Comparison of ENCODE assay signal across 31 cellular contexts in genomic region chr10:51020175-51020574, GRCh38. TPM values are rescaled to one million over a fixed set of nuclear protein-coding genes. Genes with fewer than 3 reads are reported as not detected.
"Had no signal": no experiment of that assay in that cellular context is flagged by ENCODE, and none has a peak within 500 bp of the region (broad histone marks: within the 10 kb centered on the region; RNA-seq: fewer than 3 reads in every experiment).

No MANE protein-coding gene starts in this region.

- H3K27ac Mint-ChIP-seq: activated CD4-positive, alpha-beta T cell treated with anti-CD3 and anti-CD28 coated beads for 36 hours; activated CD4-positive, alpha-beta T cell treated with anti-CD3 and anti-CD28 coated beads, Interleukin-2, amount 10 ng/mL, durations not matched to agents 7 days and 5 days; activated CD8-positive, alpha-beta T cell treated with anti-CD3 and anti-CD28 coated beads, Interleukin-2, amount 10 ng/mL, durations not matched to agents 7 days and 5 days; activated naive CD4-positive, alpha-beta T cell treated with anti-CD3 and anti-CD28 coated beads, Interleukin-2, amount 50 U/mL, for 24 hours; activated naive CD8-positive, alpha-beta T cell treated with anti-CD3 and anti-CD28 coated beads, Interleukin-2, amount 10 ng/mL, durations not matched to agents 7 days and 5 days; activated T-cell treated with anti-CD3 and anti-CD28 coated beads, Interleukin-2, amount 50 U/mL, for 24 hours; activated T-helper 2 cell treated with anti-CD3 and anti-CD28 coated beads, Interferon-gamma antibody, Interleukin-2, Interleukin-4, amounts not matched to agents 10 μg/mL and 5 μg/mL and 100 μg/mL, durations not matched to agents 14 hours and 24 hours and 36 hours; brain; T-helper 1 cell treated with Interleukin-12 subunit alpha and Interleukin-12 subunit beta and Interleukin-4 antibody, amounts not matched to agents 30 μg/mL and 1 μg/mL, for 36 hours; T-helper 2 cell treated with Interferon-gamma antibody and Interleukin-4, amounts not matched to agents 5 μg/mL and 100 μg/mL, for 36 hours; WTC11 had no signal

- H3K9ac ChIP-seq: SK-N-SH had no signal

- H3K36me3 Mint-ChIP-seq: activated naive CD4-positive, alpha-beta T cell treated with anti-CD3 and anti-CD28 coated beads, Interleukin-2, amount 50 U/mL, for 24 hours; activated naive CD8-positive, alpha-beta T cell treated with anti-CD3 and anti-CD28 coated beads, Interleukin-2, amount 10 ng/mL, durations not matched to agents 7 days and 5 days; brain; WTC11 had no signal

- H3K36me3 ChIP-seq: SJSA1 had no signal

- H3K4me3 Mint-ChIP-seq: activated CD4-positive, alpha-beta T cell treated with anti-CD3 and anti-CD28 coated beads for 36 hours; activated CD4-positive, alpha-beta T cell treated with anti-CD3 and anti-CD28 coated beads, Interleukin-2, amount 10 ng/mL, durations not matched to agents 7 days and 5 days; activated CD8-positive, alpha-beta T cell treated with anti-CD3 and anti-CD28 coated beads, Interleukin-2, amount 10 ng/mL, durations not matched to agents 7 days and 5 days; activated naive CD4-positive, alpha-beta T cell treated with anti-CD3 and anti-CD28 coated beads, Interleukin-2, amount 50 U/mL, for 24 hours; activated naive CD8-positive, alpha-beta T cell treated with anti-CD3 and anti-CD28 coated beads, Interleukin-2, amount 10 ng/mL, durations not matched to agents 7 days and 5 days; activated T-cell treated with anti-CD3 and anti-CD28 coated beads, Interleukin-2, amount 50 U/mL, for 24 hours; brain; T-helper 1 cell treated with Interleukin-12 subunit alpha and Interleukin-12 subunit beta and Interleukin-4 antibody, amounts not matched to agents 30 μg/mL and 1 μg/mL, for 36 hours; T-helper 2 cell treated with Interferon-gamma antibody and Interleukin-4, amounts not matched to agents 5 μg/mL and 100 μg/mL, for 36 hours; WTC11 had no signal

- ATAC-seq: activated CD4-positive, alpha-beta T cell treated with anti-CD3 and anti-CD28 coated beads for 36 hours; activated CD4-positive, CD25-positive, alpha-beta regulatory T cell treated with anti-CD3 and anti-CD28 coated beads, Interleukin-2, amount 50 U/mL, for 24 hours; activated CD8-positive, alpha-beta T cell treated with anti-CD3 and anti-CD28 coated beads, Interleukin-2, amount 10 ng/mL, durations not matched to agents 7 days and 5 days; Panc1; WTC11 had no signal

- H3K9me3 ChIP-seq: SJSA1, SK-N-SH had no signal

- H3K9me3 Mint-ChIP-seq: activated CD4-positive, alpha-beta T cell treated with anti-CD3 and anti-CD28 coated beads, Interleukin-2, amount 10 ng/mL, durations not matched to agents 7 days and 5 days; activated naive CD4-positive, alpha-beta T cell treated with anti-CD3 and anti-CD28 coated beads, Interleukin-2, amount 50 U/mL, for 24 hours; activated naive CD8-positive, alpha-beta T cell treated with anti-CD3 and anti-CD28 coated beads, Interleukin-2, amount 10 ng/mL, durations not matched to agents 7 days and 5 days; activated T-cell treated with anti-CD3 and anti-CD28 coated beads, Interleukin-2, amount 50 U/mL, for 24 hours; activated T-helper 2 cell treated with anti-CD3 and anti-CD28 coated beads, Interferon-gamma antibody, Interleukin-2, Interleukin-4, amounts not matched to agents 10 μg/mL and 5 μg/mL and 100 μg/mL, durations not matched to agents 14 hours and 24 hours and 36 hours; brain; T-helper 1 cell treated with Interleukin-12 subunit alpha and Interleukin-12 subunit beta and Interleukin-4 antibody, amounts not matched to agents 30 μg/mL and 1 μg/mL, for 36 hours; T-helper 2 cell treated with Interferon-gamma antibody and Interleukin-4, amounts not matched to agents 5 μg/mL and 100 μg/mL, for 36 hours; WTC11 had no signal

- FAIRE-seq: bronchial epithelial cell, TTC549 had no signal

- DNase-seq: activated CD4-positive, alpha-beta T cell treated with anti-CD3 and anti-CD28 coated beads for 36 hours; activated CD4-positive, alpha-beta T cell treated with anti-CD3 and anti-CD28 coated beads, Interleukin-2, amount 10 ng/mL, durations not matched to agents 7 days and 5 days; activated CD4-positive, alpha-beta T cell treated with anti-CD3 and anti-CD28 coated beads, Interleukin-2, amount 50 U/mL, for 48 hours; activated CD8-positive, alpha-beta T cell treated with anti-CD3 and anti-CD28 coated beads, Interleukin-2, amount 10 ng/mL, durations not matched to agents 7 days and 5 days; activated gamma-delta T cell; activated naive CD4-positive, alpha-beta T cell treated with Interleukin-2 at 50 U/mL for 16 hours; activated naive CD8-positive, alpha-beta T cell treated with anti-CD3 and anti-CD28 coated beads, Interleukin-2, amount 10 ng/mL, durations not matched to agents 7 days and 5 days; activated T-cell treated with anti-CD3 and anti-CD28 coated beads, Interleukin-2, amount 50 U/mL, for 24 hours; amygdala; Karpas-422; KBM-7; NCI-H1105; NCI-H1436; NCI-H1694; NCI-H1930; NCI-H2081 treated with DMSO at 0.1 percent for 48 hours; NCI-H345; NCI-H524 treated with DMSO at 0.1 percent for 48 hours; SHP77 treated with DMSO at 0.1 percent for 48 hours; SK-N-SH had no signal

- H3K4me1 Mint-ChIP-seq: activated CD4-positive, alpha-beta T cell treated with anti-CD3 and anti-CD28 coated beads for 36 hours; activated CD4-positive, alpha-beta T cell treated with anti-CD3 and anti-CD28 coated beads, Interleukin-2, amount 10 ng/mL, durations not matched to agents 7 days and 5 days; activated naive CD4-positive, alpha-beta T cell treated with anti-CD3 and anti-CD28 coated beads, Interleukin-2, amount 50 U/mL, for 24 hours; activated naive CD8-positive, alpha-beta T cell treated with anti-CD3 and anti-CD28 coated beads, Interleukin-2, amount 10 ng/mL, durations not matched to agents 7 days and 5 days; WTC11 had no signal

- H3K4me2 ChIP-seq: SK-N-SH had no signal

- H3K27ac ChIP-seq: SJSA1 had no signal

- H3K4me3 ChIP-seq: SJSA1 had no signal

- H3K27me3 ChIP-seq: SJSA1 had no signal

- H3K27me3 Mint-ChIP-seq: activated CD4-positive, alpha-beta T cell treated with anti-CD3 and anti-CD28 coated beads, Interleukin-2, amount 10 ng/mL, durations not matched to agents 7 days and 5 days; activated naive CD8-positive, alpha-beta T cell treated with anti-CD3 and anti-CD28 coated beads, Interleukin-2, amount 10 ng/mL, durations not matched to agents 7 days and 5 days had no signal

- H3K4me1 ChIP-seq: SJSA1 had no signal

RNA-seq across cellular contexts. Expression of gene PRKG1, which starts 54.1 kb away (rescaled TPM):
- total RNA-seq: activated CD4-positive, alpha-beta T cell treated with anti-CD3 and anti-CD28 coated beads for 36 hours; activated CD4-positive, alpha-beta T cell treated with anti-CD3 and anti-CD28 coated beads, Interleukin-2, amount 10 ng/mL, durations not matched to agents 7 days and 5 days; activated CD8-positive, alpha-beta T cell treated with anti-CD3 and anti-CD28 coated beads, Interleukin-2, amount 10 ng/mL, durations not matched to agents 7 days and 5 days; activated naive CD8-positive, alpha-beta T cell treated with anti-CD3 and anti-CD28 coated beads, Interleukin-2, amount 10 ng/mL, durations not matched to agents 7 days and 5 days; activated T-helper 2 cell treated with anti-CD3 and anti-CD28 coated beads, Interferon-gamma antibody, Interleukin-2, Interleukin-4, amounts not matched to agents 10 μg/mL and 5 μg/mL and 100 μg/mL, durations not matched to agents 14 hours and 24 hours and 36 hours; SJSA1 had no signal
